In the genomic region with DNA sequence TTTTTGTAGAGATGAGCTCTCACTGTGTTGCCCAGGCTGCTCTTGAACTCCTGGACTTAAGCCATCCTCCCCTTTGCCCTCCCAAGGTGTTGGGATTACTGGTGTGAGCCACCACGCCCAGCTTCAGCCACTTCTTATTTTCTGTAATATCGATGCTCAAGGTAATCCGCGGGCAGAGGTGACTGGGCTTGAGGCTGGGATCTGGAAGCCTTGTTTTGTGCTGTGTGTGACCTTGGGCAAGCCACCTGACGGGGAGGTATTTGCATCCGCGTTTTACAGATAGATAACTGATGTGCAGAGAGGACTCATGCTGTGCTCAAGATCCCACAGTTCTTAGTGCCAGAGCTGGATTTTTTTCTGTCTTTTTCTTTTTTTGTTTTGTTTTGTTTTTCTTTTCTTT, we compare ENCODE assay signal across 17 cellular contexts.
"Had no signal": no experiment of that assay in that cellular context is flagged by ENCODE, and none has a peak within 500 bp of the region (broad histone marks: within the 10 kb centered on the region; RNA-seq: fewer than 3 reads in every experiment).

No MANE protein-coding gene starts in this region.

- DNase-seq: activated CD4-positive, alpha-beta T cell treated with anti-CD3 and anti-CD28 coated beads, Interleukin-2, amount 50 U/mL, for 48 hours; activated CD4-positive, CD25-positive, alpha-beta regulatory T cell treated with anti-CD3 and anti-CD28 coated beads, Interleukin-2, amount 50 U/mL, for 72 hours; activated CD8-positive, alpha-beta memory T cell treated with anti-CD3 and anti-CD28 coated beads, Interleukin-2, amount 10 ng/mL, durations not matched to agents 7 days and 5 days; activated gamma-delta T cell; activated naive CD8-positive, alpha-beta T cell treated with anti-CD3 and anti-CD28 coated beads, Interleukin-2, amount 10 ng/mL, durations not matched to agents 7 days and 5 days; activated T-cell treated with anti-CD3 and anti-CD28 coated beads, Interleukin-2, amount 50 U/mL, for 24 hours; anterior cingulate cortex; gastrocnemius medialis; hippocampal formation; mammary epithelial cell; mucosa of descending colon; naive thymus-derived CD8-positive, alpha-beta T cell; nucleus accumbens; stimulated activated CD4-positive, alpha-beta T cell treated with anti-CD3 and anti-CD28 coated beads, Interleukin-12 subunit alpha, Interleukin-12 subunit beta, amount 100 ng/mL, for 4 hours; stimulated activated CD4-positive, alpha-beta T cell treated with anti-CD3 and anti-CD28 coated beads, Interleukin-2, amount 100 ng/mL, for 48 hours had no signal

- ATAC-seq: activated CD8-positive, alpha-beta memory T cell treated with anti-CD3 and anti-CD28 coated beads, Interleukin-2, amount 10 ng/mL, durations not matched to agents 7 days and 5 days; gastrocnemius medialis; mucosa of descending colon; naive thymus-derived CD8-positive, alpha-beta T cell had no signal

- H3K4me3 ChIP-seq: gastrocnemius medialis, mucosa of descending colon, prostate gland, thoracic aorta had no signal

- H3K27me3 ChIP-seq: gastrocnemius medialis had no signal

- H3K9me3 ChIP-seq: gastrocnemius medialis, mucosa of descending colon, prostate gland, thoracic aorta had no signal

- H3K36me3 ChIP-seq: gastrocnemius medialis, prostate gland, thoracic aorta had no signal
